In genomic region chr16:88332921-88333644, GRCh38 we compare ENCODE assay signal across 8 cellular contexts. TPM values are rescaled to one million over a fixed set of nuclear protein-coding genes. Genes with fewer than 3 reads are reported as not detected.
A peak's percentile ranks its signal among the peaks of the same experiment; 100 is the strongest.
DNase-seq lines count a peak whose midpoint lies in the region; ATAC-seq and TF ChIP-seq lines count a peak whose summit lies in the region.
"Not testable (repeated sequence)": the region's sequence is repeated elsewhere in the genome, so short reads cannot be mapped to it uniquely, and the experiment has no call there.

No MANE protein-coding gene starts in this region.

- not testable (repeated sequence) for H3K4me2 ChIP-seq in H9 (ENCODE audit: insufficient read depth, insufficient read length, low read length); fibroblast of lung (ENCODE audit: extremely low read depth, insufficient read depth, low read length)

- DNase-seq in AG09309 (ENCODE audit: low read depth); H9; natural killer cell treated with Interleukin-12 subunit alpha and Interleukin-12 subunit beta and Interleukin-15 and Interleukin-18, amount 100 ng/mL, for 72 hours (ENCODE audit: low spot score): not testable (repeated sequence)
- peak; percentile 60 for DNase-seq in NOMO-1 treated with dmso at 0.1 percent for 144 hours (lab: John Stamatoyannopoulos, UW; ENCODE audit: unreplicated experiment)
- peak; percentile 51 for DNase-seq in activated CD4-positive, alpha-beta T cell treated with anti-CD3 and anti-CD28 coated beads for 36 hours
- peak; percentile 63 for DNase-seq in astrocyte of the spinal cord (ENCODE audit: low read depth, low spot score)
- DNase-seq in fibroblast of lung (ENCODE audit: low read depth in 2 of 2) = peak; percentile 75 to 81
- DNase-seq in stromal cell of bone marrow (ENCODE audit: low read depth) = peak; percentile 26

- H3K4me3 ChIP-seq in AG09309 (ENCODE audit: control insufficient read depth, low read depth, low read length) = peak overlapping the region; percentile 6
- not testable (repeated sequence) for H3K4me3 ChIP-seq in astrocyte of the spinal cord (ENCODE audit: low read depth, low read length); fibroblast of lung (replicated peaks in 1 of 4; ENCODE audit: control extremely low read depth in 1 of 4, insufficient read depth in 1 of 4, low read depth in 3 of 4, low read length in 4 of 4)

- not testable (repeated sequence) for H3K27me3 Mint-ChIP-seq in H9 (ENCODE audit: low read depth); activated CD4-positive, alpha-beta T cell treated with anti-CD3 and anti-CD28 coated beads for 36 hours; natural killer cell treated with Interleukin-12 subunit alpha and Interleukin-12 subunit beta and Interleukin-15 and Interleukin-18, amount 100 ng/mL, for 72 hours

- POLR2A ChIA-PET in activated CD4-positive, alpha-beta T cell treated with anti-CD3 and anti-CD28 coated beads for 36 hours (lab: Charles Lee) = not testable (repeated sequence)

- H3K56ac ChIP-seq in H9 (ENCODE audit: insufficient read length, low read depth, low read length) = not testable (repeated sequence)

- not testable (repeated sequence) for H2BK120ac ChIP-seq in H9 (ENCODE audit: low read depth, low read length, poor library complexity, severe bottlenecking)

- ATAC-seq in activated CD4-positive, alpha-beta T cell treated with anti-CD3 and anti-CD28 coated beads for 36 hours; natural killer cell treated with Interleukin-12 subunit alpha and Interleukin-12 subunit beta and Interleukin-15 and Interleukin-18, amount 100 ng/mL, for 72 hours: not testable (repeated sequence)

- not testable (repeated sequence) for H2BK20ac ChIP-seq in H9 (ENCODE audit: low read depth, low read length, poor library complexity, severe bottlenecking)

- not testable (repeated sequence) for H4K91ac ChIP-seq in H9 (ENCODE audit: insufficient read length, low read depth, low read length)

- not testable (repeated sequence) for H2BK5ac ChIP-seq in H9 (ENCODE audit: insufficient read length, low read length)

- not testable (repeated sequence) for H3T11ph ChIP-seq in H9 (ENCODE audit: low read length)

- TF ChIP-seq CTCF in AG09309 (IDR thresholded peaks at IDR 0.05; ENCODE audit: control insufficient read depth, insufficient read depth, low read depth, low read length, missing control alignments); H9 (conservative IDR thresholded peaks at IDR 0.05); astrocyte of the spinal cord (IDR thresholded peaks at IDR 0.05; ENCODE audit: low read depth, low read length); fibroblast of lung (conservative IDR thresholded peaks at IDR 0.05 in 1 of 2, IDR thresholded peaks at IDR 0.05 in 1 of 2; ENCODE audit: low read depth in 1 of 2, low read length in 2 of 2): not testable (repeated sequence)

- H3K4me1 ChIP-seq in H9 (ENCODE audit: insufficient read depth, low read length) = not testable (repeated sequence)
- H3K4me1 ChIP-seq in fibroblast of lung (ENCODE audit: control insufficient read depth, extremely low read depth, insufficient read depth, low read length) = peaks cover 23% of the 10 kb centered on the region

- H3K4me3 Mint-ChIP-seq in H9; activated CD4-positive, alpha-beta T cell treated with anti-CD3 and anti-CD28 coated beads for 36 hours: not testable (repeated sequence)
- peak overlapping the region; percentile 58 for H3K4me3 Mint-ChIP-seq in natural killer cell treated with Interleukin-12 subunit alpha and Interleukin-12 subunit beta and Interleukin-15 and Interleukin-18, amount 100 ng/mL, for 72 hours

- intact Hi-C loops in activated CD4-positive, alpha-beta T cell treated with anti-CD3 and anti-CD28 coated beads for 36 hours (cut with DNase I, micrococcal nuclease) = not testable (repeated sequence)

- peak overlapping the region; percentile 10; the same call in 1 of the 2 replicates for H3K14ac ChIP-seq in H9 (ENCODE audit: insufficient read depth, low read length)

- not testable (repeated sequence) for H4K20me1 ChIP-seq in H9 (ENCODE audit: control insufficient read depth, insufficient read depth, insufficient read length); fibroblast of lung (ENCODE audit: control insufficient read depth, extremely low read depth, insufficient read depth, low read length)

- in situ Hi-C loops in astrocyte of the spinal cord (cut with HindIII; ENCODE audit: low sequenced_read_pairs) = not testable (repeated sequence)

- H4K8ac ChIP-seq in H9 (replicated peaks; ENCODE audit: insufficient read length, low read depth, low read length) = not testable (repeated sequence)

- no CpG with 5 or more reads among the region's 24 CpGs for WGBS in H9 (ENCODE audit: extremely low coverage, insufficient read length, low lambda C conversion rate)

- H3K18ac ChIP-seq in H9 (ENCODE audit: insufficient read length, low read depth, low read length) = not testable (repeated sequence)

- not testable (repeated sequence) for H2AFZ ChIP-seq in H9 (ENCODE audit: low read length); fibroblast of lung (ENCODE audit: low read length)

- peaks cover 11 to 12% of the 10 kb centered on the region in 2 experiments for H3K9me3 Mint-ChIP-seq in H9
- H3K9me3 Mint-ChIP-seq in activated CD4-positive, alpha-beta T cell treated with anti-CD3 and anti-CD28 coated beads for 36 hours (ENCODE audit: low read depth); natural killer cell treated with Interleukin-12 subunit alpha and Interleukin-12 subunit beta and Interleukin-15 and Interleukin-18, amount 100 ng/mL, for 72 hours: not testable (repeated sequence)

- not testable (repeated sequence) for H3K79me1 ChIP-seq in H9 (ENCODE audit: insufficient read depth, low read depth, low read length, poor library complexity, severe bottlenecking)

- not testable (repeated sequence) for H3K23me2 ChIP-seq in H9 (ENCODE audit: insufficient read length, low read depth, low read length, poor library complexity, severe bottlenecking)

- CTCF ChIA-PET in activated CD4-positive, alpha-beta T cell treated with anti-CD3 and anti-CD28 coated beads for 36 hours (lab: Charles Lee) = not testable (repeated sequence)

- H2AK5ac ChIP-seq in H9 (ENCODE audit: insufficient read length, low read length) = not testable (repeated sequence)

- not testable (repeated sequence) for H3K36me3 Mint-ChIP-seq in H9 (ENCODE audit: insufficient read depth in 1 of 3, low read depth in 3 of 3); activated CD4-positive, alpha-beta T cell treated with anti-CD3 and anti-CD28 coated beads for 36 hours (ENCODE audit: low read depth); natural killer cell treated with Interleukin-12 subunit alpha and Interleukin-12 subunit beta and Interleukin-15 and Interleukin-18, amount 100 ng/mL, for 72 hours

- H3K4ac ChIP-seq in H9 (ENCODE audit: low read depth, low read length) = not testable (repeated sequence)

- not testable (repeated sequence) for H3K36me3 ChIP-seq in fibroblast of lung (ENCODE audit: control insufficient read depth, insufficient read depth, low read length)

- not testable (repeated sequence) for H2BK15ac ChIP-seq in H9 (ENCODE audit: low read depth, low read length)

- not testable (repeated sequence) for H3K79me2 ChIP-seq in H9 (ENCODE audit: insufficient read depth, low read length); fibroblast of lung (ENCODE audit: control insufficient read depth, insufficient read depth, low read length)

- not testable (repeated sequence) for H2BK12ac ChIP-seq in H9 (ENCODE audit: insufficient read length, low read depth, low read length)

- not testable (repeated sequence) for H3K9me3 ChIP-seq in H9 (ENCODE audit: control insufficient read depth, low read depth, low read length); fibroblast of lung (ENCODE audit: control insufficient read depth, insufficient read depth, low read depth, low read length)

- not testable (repeated sequence) for H3K27ac Mint-ChIP-seq in H9; activated CD4-positive, alpha-beta T cell treated with anti-CD3 and anti-CD28 coated beads for 36 hours
- H3K27ac Mint-ChIP-seq in natural killer cell treated with Interleukin-12 subunit alpha and Interleukin-12 subunit beta and Interleukin-15 and Interleukin-18, amount 100 ng/mL, for 72 hours = peak overlapping the region; percentile 0 to 12

- H3K4me1 Mint-ChIP-seq in H9; activated CD4-positive, alpha-beta T cell treated with anti-CD3 and anti-CD28 coated beads for 36 hours; natural killer cell treated with Interleukin-12 subunit alpha and Interleukin-12 subunit beta and Interleukin-15 and Interleukin-18, amount 100 ng/mL, for 72 hours (ENCODE audit: low read depth in 2 of 2): not testable (repeated sequence)

- H3K23ac ChIP-seq in H9 (ENCODE audit: insufficient read length, low read depth, low read length) = not testable (repeated sequence)

- H4K5ac ChIP-seq in H9 (ENCODE audit: insufficient read length, low read depth, low read length) = not testable (repeated sequence)

- not testable (repeated sequence) for H3K9ac ChIP-seq in H9 (ENCODE audit: extremely low read depth, insufficient read length, low read length)
- H3K9ac ChIP-seq in fibroblast of lung (ENCODE audit: insufficient read depth, low read length) = peak overlapping the region; percentile 59

- H3K27me3 ChIP-seq in H9 (ENCODE audit: insufficient read depth, low read length); fibroblast of lung (ENCODE audit: control insufficient read depth, insufficient read depth, low read length): not testable (repeated sequence)

- H3K27ac ChIP-seq in H9 (ENCODE audit: insufficient read length, low read depth, low read length) = not testable (repeated sequence)
- H3K27ac ChIP-seq in fibroblast of lung (ENCODE audit: insufficient read depth, low read length) = peak overlapping the region; percentile 82

RNA-seq across cellular contexts. Expression of gene ZNF469, which starts 49.7 kb away (rescaled TPM):
- total RNA-seq in H9 (2021) (4.4 TPM in 2 replicates), fibroblast of lung (1.3 and 1.5 TPM in 2 replicates)
- total RNA-seq in activated CD4-positive, alpha-beta T cell treated with anti-CD3 and anti-CD28 coated beads for 36 hours = under 1 TPM; 0.39 to 0.50 TPM
- 0.82 and 0.86 TPM in 2 replicates for polyA plus RNA-seq in fibroblast of lung
- 2.8 and 4.1 TPM in 2 replicates for polyA plus RNA-seq in fibroblast of lung (2012)
- 4.6 and 6.7 TPM in 2 replicates for polyA minus RNA-seq in fibroblast of lung (ENCODE audit: low replicate concordance)
- total RNA-seq in natural killer cell treated with Interleukin-12 subunit alpha and Interleukin-12 subunit beta and Interleukin-15 and Interleukin-18, amount 100 ng/mL, for 72 hours = 1 to 10 TPM; 3.0 to 6.1 TPM
